Comparison of ENCODE assay signal across 22 cellular contexts in the genomic region with DNA sequence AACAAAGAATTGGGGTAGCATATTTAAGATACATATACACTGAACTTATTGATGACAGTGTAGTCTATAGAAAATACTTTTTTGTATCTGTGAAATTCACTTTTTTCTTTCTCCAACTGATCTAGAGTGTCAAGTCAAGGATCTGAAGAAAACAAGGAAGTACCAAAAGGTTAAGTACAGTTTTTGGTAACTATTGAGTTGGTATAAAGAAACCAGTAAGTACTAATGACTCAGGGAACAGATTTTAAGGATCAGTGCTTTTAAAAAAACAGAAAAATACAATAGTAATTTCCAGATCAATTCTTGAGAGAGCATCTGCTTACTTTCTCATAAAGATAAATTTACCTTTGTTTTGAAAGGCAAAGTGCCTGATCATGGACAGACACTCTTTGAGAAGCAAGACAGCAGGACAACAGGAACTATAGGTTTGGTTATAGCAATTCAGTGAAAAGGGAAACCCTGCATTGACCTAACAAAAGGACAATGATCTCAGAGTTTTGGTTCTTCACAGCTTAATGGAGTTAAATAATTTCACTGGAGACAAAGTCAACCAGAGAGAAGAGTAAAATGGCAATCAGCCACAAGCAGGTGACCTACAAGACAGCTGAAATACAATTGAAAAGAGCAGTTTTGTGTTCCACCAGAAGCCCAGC. TPM values are rescaled to one million over a fixed set of nuclear protein-coding genes. Genes with fewer than 3 reads are reported as not detected.
A peak's percentile ranks its signal among the peaks of the same experiment; 100 is the strongest.
DNase-seq lines count a peak whose midpoint lies in the region; ATAC-seq and TF ChIP-seq lines count a peak whose summit lies in the region.
"Had no signal": no experiment of that assay in that cellular context is flagged by ENCODE, and none has a peak within 500 bp of the region (broad histone marks: within the 10 kb centered on the region; RNA-seq: fewer than 3 reads in every experiment).

No MANE protein-coding gene starts in this region.

- peaks cover 19% of the 10 kb centered on the region for H3K4me1 ChIP-seq in PC-3 (ENCODE audit: insufficient read depth, low read length)
- H3K4me1 ChIP-seq: BLaER1 had no signal

- CTCF ChIA-PET in PC-3 (lab: Charles Lee) = no interaction called here

- H3K4me3 ChIP-seq in PC-3 (ENCODE audit: low read length) = no peak overlapping the region
- H3K4me3 ChIP-seq: BLaER1, Peyer's patch, SK-N-MC had no signal

- no peak overlapping the region for H3K4me3 Mint-ChIP-seq in natural killer cell treated with Interleukin-12 subunit alpha and Interleukin-12 subunit beta and Interleukin-15 and Interleukin-18, amount 100 ng/mL, for 72 hours
- no peak overlapping the region for H3K4me3 Mint-ChIP-seq in stimulated activated naive CD8-positive, alpha-beta T cell treated with anti-CD3 and anti-CD28 coated beads, Interleukin-15, amount 100 ng/mL, for 72 hours
- H3K4me3 Mint-ChIP-seq: CD8-positive, alpha-beta memory T cell; H9 had no signal

- no peak for TF ChIP-seq CTCF in PC-3 (conservative IDR thresholded peaks at IDR 0.05; ENCODE audit: low read depth, low read length)

- no peak overlapping the region for H2AFZ ChIP-seq in PC-3 (ENCODE audit: low read length)

- H3K27ac Mint-ChIP-seq in natural killer cell treated with Interleukin-12 subunit alpha and Interleukin-12 subunit beta and Interleukin-15 and Interleukin-18, amount 100 ng/mL, for 72 hours = no peak overlapping the region
- H3K27ac Mint-ChIP-seq in stimulated activated naive CD8-positive, alpha-beta T cell treated with anti-CD3 and anti-CD28 coated beads, Interleukin-15, amount 100 ng/mL, for 72 hours = no peak overlapping the region
- H3K27ac Mint-ChIP-seq: CD8-positive, alpha-beta memory T cell; H9 had no signal

- intact Hi-C loops in PC-3 (cut with micrococcal nuclease) = no loop called here

- no peaks in the 10 kb centered on the region for H3K9me2 ChIP-seq in PC-3 (replicated peaks; ENCODE audit: low read length)

- no peaks in the 10 kb centered on the region for H3F3A ChIP-seq in PC-3 (ENCODE audit: low read length, unreplicated experiment)

- peaks cover 6 to 19% of the 10 kb centered on the region in 2 donors for H3K27me3 Mint-ChIP-seq in natural killer cell treated with Interleukin-12 subunit alpha and Interleukin-12 subunit beta and Interleukin-15 and Interleukin-18, amount 100 ng/mL, for 72 hours
- H3K27me3 Mint-ChIP-seq in stimulated activated naive CD8-positive, alpha-beta T cell treated with anti-CD3 and anti-CD28 coated beads, Interleukin-15, amount 100 ng/mL, for 72 hours = peaks cover 3% of the 10 kb centered on the region

- no peaks in the 10 kb centered on the region for H4K20me1 ChIP-seq in PC-3 (ENCODE audit: low read length)
- H4K20me1 ChIP-seq: BLaER1 had no signal

- POLR2A ChIA-PET in PC-3 (lab: Charles Lee; ENCODE audit: unreplicated experiment) = no interaction called here

- in situ Hi-C loops in Caki2 (cut with HindIII; ENCODE audit: low pct_unique_long_range_greater_than_20kb, low sequenced_read_pairs) = no loop called here

- H3K27me3 ChIP-seq in PC-3 (ENCODE audit: low read length) = no peaks in the 10 kb centered on the region
- H3K27me3 ChIP-seq: BLaER1, Peyer's patch had no signal

- no peaks in the 10 kb centered on the region for H3K79me2 ChIP-seq in PC-3 (ENCODE audit: low read length)

- H3K9me3 Mint-ChIP-seq in natural killer cell treated with Interleukin-12 subunit alpha and Interleukin-12 subunit beta and Interleukin-15 and Interleukin-18, amount 100 ng/mL, for 72 hours = no peaks in the 10 kb centered on the region
- peaks cover 10 to 14% of the 10 kb centered on the region in 2 donors for H3K9me3 Mint-ChIP-seq in stimulated activated naive CD8-positive, alpha-beta T cell treated with anti-CD3 and anti-CD28 coated beads, Interleukin-15, amount 100 ng/mL, for 72 hours
- H3K9me3 Mint-ChIP-seq: H9 had no signal

- no peaks in the 10 kb centered on the region for H3K9me3 ChIP-seq in PC-3 (ENCODE audit: low read length)
- H3K9me3 ChIP-seq: BLaER1, Peyer's patch had no signal

- peak overlapping the region; percentile 42 for H3K27ac ChIP-seq in PC-3 (ENCODE audit: low read length)
- H3K27ac ChIP-seq in caudate nucleus (ENCODE audit: low read depth, low read length) = no peak overlapping the region
- H3K27ac ChIP-seq: BLaER1, Peyer's patch, SK-N-MC had no signal

- H3K4me1 Mint-ChIP-seq in natural killer cell treated with Interleukin-12 subunit alpha and Interleukin-12 subunit beta and Interleukin-15 and Interleukin-18, amount 100 ng/mL, for 72 hours (ENCODE audit: low read depth in 2 of 2) = no peaks in the 10 kb centered on the region
- no peaks in the 10 kb centered on the region for H3K4me1 Mint-ChIP-seq in stimulated activated naive CD8-positive, alpha-beta T cell treated with anti-CD3 and anti-CD28 coated beads, Interleukin-15, amount 100 ng/mL, for 72 hours
- H3K4me1 Mint-ChIP-seq: CD8-positive, alpha-beta memory T cell had no signal

- no peak overlapping the region for H3K9ac ChIP-seq in PC-3 (ENCODE audit: low read length)
- H3K9ac ChIP-seq: BLaER1 had no signal

- ATAC-seq in PC-3 (peak; percentile 38), HG03457 (IDR thresholded peaks at IDR 0.05; ENCODE audit: unreplicated experiment) (no peak)
- no peak for ATAC-seq in natural killer cell treated with Interleukin-12 subunit alpha and Interleukin-12 subunit beta and Interleukin-15 and Interleukin-18, amount 100 ng/mL, for 72 hours
- no peak for ATAC-seq in stimulated activated naive CD8-positive, alpha-beta T cell treated with anti-CD3 and anti-CD28 coated beads, Interleukin-15, amount 100 ng/mL, for 72 hours

- H3K36me3 ChIP-seq in PC-3 (ENCODE audit: low read depth, low read length) = no peaks in the 10 kb centered on the region
- H3K36me3 ChIP-seq: BLaER1, Peyer's patch had no signal

- BruUV-seq in PC-3 (replicated peaks; lab: Mats Ljungman, UMichigan) = no TSS peak

- DNase-seq in Caki2 (ENCODE audit: low read depth) (peak; percentile 59), PC-3 (peak; percentile 15), kidney glomerular epithelial cell (lab: John Stamatoyannopoulos, UW) (peak; percentile 34), renal cortical epithelial cell (ENCODE audit: low read depth) (peak; percentile 86), caudate nucleus (lab: John Stamatoyannopoulos, UW) (no peak)
- no peak for DNase-seq in natural killer cell treated with Interleukin-12 subunit alpha and Interleukin-12 subunit beta and Interleukin-15 and Interleukin-18, amount 100 ng/mL, for 72 hours (ENCODE audit: low spot score)
- no peak for DNase-seq in stimulated activated naive CD8-positive, alpha-beta T cell treated with anti-CD3 and anti-CD28 coated beads, Interleukin-15, amount 100 ng/mL, for 72 hours
- DNase-seq: CD8-positive, alpha-beta memory T cell; DMS 273 treated with DMSO at 0.1 percent for 48 hours; H9; KBM-7; MV-4-11; NCI-H1417 treated with DMSO at 0.1 percent for 48 hours; NCI-H2029 treated with DMSO at 0.1 percent for 48 hours; NCI-H774; Peyer's patch; Right ventricle myocardium superior had no signal

- peak overlapping the region; percentile 58 for H3K4me2 ChIP-seq in PC-3 (ENCODE audit: low read length)
- H3K4me2 ChIP-seq: BLaER1 had no signal

- peaks cover 4% of the 10 kb centered on the region for H3K36me3 Mint-ChIP-seq in natural killer cell treated with Interleukin-12 subunit alpha and Interleukin-12 subunit beta and Interleukin-15 and Interleukin-18, amount 100 ng/mL, for 72 hours
- H3K36me3 Mint-ChIP-seq: CD8-positive, alpha-beta memory T cell had no signal

RNA-seq across cellular contexts. Expression of a gene that starts 23.4 kb away (rescaled TPM):
- total RNA-seq in Caki2 (2014; rRNA removed; shearing (Covaris generic); ENCODE audit: low replicate concordance) = 7.6 and 16.6 TPM in 2 replicates
- 5.2 and 20.3 TPM in 2 replicates for total RNA-seq in PC-3 (2014; rRNA removed)
- total RNA-seq in renal cortical epithelial cell = 12.5 and 16.1 TPM in 2 replicates
- 1 to 10 TPM; 6.9 to 8.8 TPM for total RNA-seq in natural killer cell treated with Interleukin-12 subunit alpha and Interleukin-12 subunit beta and Interleukin-15 and Interleukin-18, amount 100 ng/mL, for 72 hours

RNA-seq across cellular contexts. Expression of a gene that starts 29.6 kb away (rescaled TPM):
- total RNA-seq in Caki2 (2014; rRNA removed; shearing (Covaris generic); ENCODE audit: low replicate concordance) = not detected in 2 replicates
- total RNA-seq in PC-3 (2014; rRNA removed) = not detected in 2 replicates
- not detected in 2 replicates for total RNA-seq in renal cortical epithelial cell
- total RNA-seq in natural killer cell treated with Interleukin-12 subunit alpha and Interleukin-12 subunit beta and Interleukin-15 and Interleukin-18, amount 100 ng/mL, for 72 hours = not detected
- total RNA-seq: A172; CD8-positive, alpha-beta memory T cell; Daoy; H9; Peyer's patch; Right ventricle myocardium superior had no signal

RNA-seq across cellular contexts. Expression of a gene that starts 34.2 kb away (rescaled TPM):
- total RNA-seq in Caki2 (2014; rRNA removed; shearing (Covaris generic); ENCODE audit: low replicate concordance) = 0.07 and 12.4 TPM in 2 replicates
- total RNA-seq in PC-3 (2014; rRNA removed) (0.33 TPM in 1 of 2 replicates, not detected in the other), renal cortical epithelial cell (0.17 TPM in 1 of 2 replicates, not detected in the other)
- total RNA-seq in natural killer cell treated with Interleukin-12 subunit alpha and Interleukin-12 subunit beta and Interleukin-15 and Interleukin-18, amount 100 ng/mL, for 72 hours = under 1 TPM in 1 of 2 donors, not detected in 1; 0.64 TPM
- total RNA-seq: A172; CD8-positive, alpha-beta memory T cell had no signal

Comparison
In these comparisons a context has a peak if more than half of its experiments do, and no peak if none do; other contexts are left out.
1. DNase-seq: peak in Caki2 (single experiment), PC-3 (single experiment), kidney glomerular epithelial cell (single experiment) and renal cortical epithelial cell (single experiment); none in caudate nucleus (0 of 61), natural killer cell treated with Interleukin-12 subunit alpha and Interleukin-12 subunit beta and Interleukin-15 and Interleukin-18, amount 100 ng/mL, for 72 hours (single experiment) and stimulated activated naive CD8-positive, alpha-beta T cell treated with anti-CD3 and anti-CD28 coated beads, Interleukin-15, amount 100 ng/mL, for 72 hours (0 of 2).